In genomic region chr1:222066539-222066938, GRCh38 we compare ENCODE assay signal across 8 cellular contexts.
"Had no signal": no experiment of that assay in that cellular context is flagged by ENCODE, and none has a peak within 500 bp of the region (broad histone marks: within the 10 kb centered on the region; RNA-seq: fewer than 3 reads in every experiment).

No MANE protein-coding gene starts in this region.

- H3K4me1 Mint-ChIP-seq: GM23338, IgD-negative memory B cell had no signal

- H2AFZ ChIP-seq: GM23338 had no signal

- DNase-seq: H7, HCEC 1CT, Karpas-422, KBM-7 had no signal

- H3K27ac ChIP-seq: HL-60, KMS-11 had no signal

- H3K4me3 ChIP-seq: GM23338 had no signal

- H3K4me2 ChIP-seq: GM23338, KMS-11 had no signal

- H3K27me3 Mint-ChIP-seq: IgD-negative memory B cell had no signal

- H3K27ac Mint-ChIP-seq: GM23338, IgD-negative memory B cell had no signal

- ATAC-seq: GM23338 had no signal

- H3K9ac ChIP-seq: KMS-11 had no signal

- H3K4me3 Mint-ChIP-seq: GM23338, IgD-negative memory B cell had no signal
